In the genomic region with DNA sequence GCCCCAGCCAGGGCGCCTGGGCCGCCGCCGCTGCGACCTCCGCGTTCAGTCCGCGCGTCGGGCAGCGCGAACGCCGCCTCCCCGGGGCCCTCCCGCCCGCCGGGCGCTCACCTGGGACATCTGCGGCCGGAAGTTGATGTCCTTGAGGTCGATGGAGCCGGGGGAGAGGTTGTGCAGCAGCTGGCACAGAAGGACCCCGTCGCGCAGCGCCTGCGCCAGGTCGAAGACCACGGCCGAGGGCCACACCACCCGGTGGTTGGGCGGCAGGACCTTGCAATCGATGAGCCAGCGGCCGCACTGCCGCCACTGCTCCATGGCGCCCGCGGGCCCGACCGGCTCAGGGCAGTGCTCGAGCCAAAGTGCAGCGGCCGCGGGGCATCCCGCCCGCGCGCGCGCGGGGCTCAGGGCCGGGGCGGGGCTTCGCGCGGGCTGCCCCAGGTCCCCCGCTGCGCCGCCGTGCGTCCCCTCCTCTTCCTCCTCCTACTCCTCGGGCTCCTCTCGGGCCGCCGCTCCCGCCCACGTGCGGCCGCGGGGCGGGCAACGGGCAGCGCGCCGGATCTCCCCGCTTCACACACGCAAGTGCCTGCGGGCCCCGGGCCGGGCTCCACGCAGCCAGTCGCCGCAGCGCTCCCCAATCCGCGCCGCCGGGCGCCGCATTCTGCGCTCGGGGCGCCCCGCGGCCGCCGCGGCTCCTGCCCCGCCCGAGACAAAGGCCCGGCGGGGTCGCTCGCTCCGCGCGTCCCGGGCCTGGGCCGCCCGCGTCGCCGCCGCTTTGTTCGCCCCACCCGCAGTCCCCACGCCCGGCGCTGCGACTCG, we compare ENCODE assay signal across 8 cellular contexts. TPM values are rescaled to one million over a fixed set of nuclear protein-coding genes. Genes with fewer than 3 reads are reported as not detected.
DNase-seq lines count a peak whose midpoint lies in the region; ATAC-seq and TF ChIP-seq lines count a peak whose summit lies in the region.

Gene VAV2 (minus strand): TSS at position 361 of the 816 bp plus-strand sequence. CDS start 46 bp downstream, at position 315.

- no peaks in the 10 kb centered on the region for H3K4me1 Mint-ChIP-seq in T-helper 1 cell treated with Interleukin-12 subunit alpha and Interleukin-12 subunit beta and Interleukin-4 antibody, amounts not matched to agents 30 μg/mL and 1 μg/mL, for 36 hours (ENCODE audit: low read depth)

- intact Hi-C loops in spleen (cut with DNase I; ENCODE audit: low total_unique reads) = loop anchor here (5.0 kb wide), 1 partner anchor 200 kb away; no protein-coding TSS in a partner anchor

- peaks cover 0 to 79% (median 17%) of the 10 kb centered on the region in 7 donors for H3K27me3 ChIP-seq in spleen (replicated peaks in 1 of 7)

- no peaks in the 10 kb centered on the region for H3K9me3 Mint-ChIP-seq in T-helper 1 cell treated with Interleukin-12 subunit alpha and Interleukin-12 subunit beta and Interleukin-4 antibody, amounts not matched to agents 30 μg/mL and 1 μg/mL, for 36 hours

- DNase-seq in Kasumi-1 (lab: John Stamatoyannopoulos, UW) (peak; percentile 4 to 7), T47D (ENCODE audit: low read depth in 1 of 2, low spot score in 1 of 2) (peak; percentile 70 to 89), iris pigment epithelial cell (ENCODE audit: low read depth) (peak; percentile 59), spleen (peak; percentile 89), GOT3 (lab: John Stamatoyannopoulos, UW) (no peak)

- no peak for TF ChIP-seq CTCF in spleen (IDR thresholded peaks at IDR 0.05 in 8 of 11, conservative IDR thresholded peaks at IDR 0.05 in 3 of 11)

- in situ Hi-C loops in T47D (cut with HindIII; ENCODE audit: low pct_unique_long_range_greater_than_20kb, low sequenced_read_pairs) = no loop called here

- peak within 1 kb of the TSS; percentile 80 to 94 (median 90) for H3K27ac ChIP-seq in spleen

- H3K27ac Mint-ChIP-seq in T-helper 1 cell treated with Interleukin-12 subunit alpha and Interleukin-12 subunit beta and Interleukin-4 antibody, amounts not matched to agents 30 μg/mL and 1 μg/mL, for 36 hours = no peak within 1 kb of the TSS

- peak; percentile 44 for ATAC-seq in GM21786 (IDR thresholded peaks at IDR 0.05; ENCODE audit: unreplicated experiment)

- peaks cover 27% of the 10 kb centered on the region for H3K27me3 Mint-ChIP-seq in T-helper 1 cell treated with Interleukin-12 subunit alpha and Interleukin-12 subunit beta and Interleukin-4 antibody, amounts not matched to agents 30 μg/mL and 1 μg/mL, for 36 hours (ENCODE audit: low read depth)

- no peaks in the 10 kb centered on the region for H3K36me3 Mint-ChIP-seq in T-helper 1 cell treated with Interleukin-12 subunit alpha and Interleukin-12 subunit beta and Interleukin-4 antibody, amounts not matched to agents 30 μg/mL and 1 μg/mL, for 36 hours (ENCODE audit: low read depth)

- H3K36me3 ChIP-seq in spleen = no peaks in the 10 kb centered on the region

- H3K4me3 Mint-ChIP-seq in T-helper 1 cell treated with Interleukin-12 subunit alpha and Interleukin-12 subunit beta and Interleukin-4 antibody, amounts not matched to agents 30 μg/mL and 1 μg/mL, for 36 hours = peak within 1 kb of the TSS; percentile 44

- TF ChIP-seq POLR2A in spleen (IDR thresholded peaks at IDR 0.05) = no peak

- H3K9me3 ChIP-seq in spleen = no peaks in the 10 kb centered on the region

- H3K4me3 ChIP-seq in GM08714 (ENCODE audit: low read length) (peak within 1 kb of the TSS; percentile 90), spleen (peak within 1 kb of the TSS; percentile 59 to 93 (median 70))

- peaks cover 27 to 58% (median 40%) of the 10 kb centered on the region in 6 donors for H3K4me1 ChIP-seq in spleen

- WGBS in spleen, 5 donors = 0 to 1% (median 0%) methylated on average over 39 to 124 of the region's 124 CpGs

RNA-seq across cellular contexts. Expression of gene VAV2, which starts in this region (rescaled TPM):
- total RNA-seq in spleen = 10 to 100 TPM; 17.9 to 39.2 (median 31.3) TPM
- polyA plus RNA-seq in spleen = 10 to 100 TPM; 14.2 to 25.0 (median 15.0) TPM
